ENCODE assay signal across 10 cellular contexts in genomic region chr19:2064788-2065524, GRCh38. TPM values are rescaled to one million over a fixed set of nuclear protein-coding genes. Genes with fewer than 3 reads are reported as not detected.
DNase-seq lines count a peak whose midpoint lies in the region; ATAC-seq, FAIRE-seq and TF ChIP-seq lines count a peak whose summit lies in the region.
"Had no signal": no experiment of that assay in that cellular context is flagged by ENCODE, and none has a peak within 500 bp of the region (broad histone marks: within the 10 kb centered on the region; RNA-seq: fewer than 3 reads in every experiment).

No MANE protein-coding gene starts in this region.

- peak overlapping the region; percentile 85 for H3K27ac Mint-ChIP-seq in neural progenitor cell
- peak overlapping the region in 1 of 2 donors; percentile 68 for H3K27ac Mint-ChIP-seq in natural killer cell

- peak; percentile 20 for TF ChIP-seq EP300 in gastroesophageal sphincter (IDR thresholded peaks at IDR 0.05)

- no peak overlapping the region for H3K9ac ChIP-seq in neural progenitor cell

- H4K20me1 ChIP-seq in neural progenitor cell (ENCODE audit: low read depth): no peaks in the 10 kb centered on the region

- H2AFZ ChIP-seq in neural progenitor cell (replicated peaks): no peak overlapping the region

- ATAC-seq in gastroesophageal sphincter (no peak), natural killer cell (no peak)

- H3K4me1 Mint-ChIP-seq in neural progenitor cell (peaks cover 37% of the 10 kb centered on the region), natural killer cell (peaks cover 14 to 37% of the 10 kb centered on the region in 2 donors)

- H3K27ac ChIP-seq in 22Rv1 (peak overlapping the region; percentile 99), gastroesophageal sphincter (peak overlapping the region in 3 of 4 donors; percentile 71 to 77 (median 71)), neural progenitor cell (peak overlapping the region; percentile 25), small intestine (ENCODE audit: low read depth in 1 of 2, low read length in 1 of 2) (peak overlapping the region in 1 of 2 donors; percentile 33)

- H3K36me3 Mint-ChIP-seq in neural progenitor cell: no peaks in the 10 kb centered on the region
- H3K36me3 Mint-ChIP-seq in natural killer cell: no peaks in the 10 kb centered on the region

- peaks cover 29% of the 10 kb centered on the region for H3F3A ChIP-seq in neural progenitor cell (ENCODE audit: low read depth)

- peaks cover 0 to 60% (median 27%) of the 10 kb centered on the region in 3 donors for H3K4me1 ChIP-seq in gastroesophageal sphincter
- H3K4me1 ChIP-seq in neural progenitor cell: peaks cover 15% of the 10 kb centered on the region
- H3K4me1 ChIP-seq in small intestine (ENCODE audit: control insufficient read depth in 2 of 2, insufficient read depth in 1 of 2, low read depth in 1 of 2, low read length in 1 of 2): peaks cover 0 to 6% of the 10 kb centered on the region in 2 donors

- DNase-seq in NCI-H1694 treated with DMSO at 0.1 percent for 48 hours (lab: John Stamatoyannopoulos, UW) (peak; percentile 1), neural progenitor cell (ENCODE audit: low spot score) (no peak), natural killer cell (no peak), GF-D8 (lab: John Stamatoyannopoulos, UW) (no peak), small intestine (no peak), activated gamma-delta T cell treated with Interleukin-2 at 50 U/mL for 16 hours (no peak)
- DNase-seq: activated naive CD4-positive, alpha-beta T cell; AML-193 had no signal

- H3K27me3 Mint-ChIP-seq in neural progenitor cell (ENCODE audit: insufficient read depth, low read depth) (peaks cover 10% of the 10 kb centered on the region), natural killer cell (ENCODE audit: low read depth in 2 of 2) (no peaks in the 10 kb centered on the region)

- H3K36me3 ChIP-seq in gastroesophageal sphincter (no peaks in the 10 kb centered on the region), neural progenitor cell (no peaks in the 10 kb centered on the region), small intestine (ENCODE audit: control insufficient read depth in 2 of 2, insufficient read depth in 2 of 2, low read length in 2 of 2) (no peaks in the 10 kb centered on the region)

- no peak for TF ChIP-seq POLR2A in gastroesophageal sphincter (IDR thresholded peaks at IDR 0.05)

- peak overlapping the region in 1 of 2 donors; percentile 1 for H3K4me3 ChIP-seq in gastroesophageal sphincter
- H3K4me3 ChIP-seq in neural progenitor cell: no peak overlapping the region
- no peak overlapping the region for H3K4me3 ChIP-seq in small intestine (ENCODE audit: low read depth in 1 of 2, low read length in 2 of 2)

- H3K9me3 Mint-ChIP-seq in neural progenitor cell (no peaks in the 10 kb centered on the region), natural killer cell (no peaks in the 10 kb centered on the region)

- H3K9me3 ChIP-seq in gastroesophageal sphincter (no peaks in the 10 kb centered on the region), neural progenitor cell (ENCODE audit: low read depth) (no peaks in the 10 kb centered on the region), small intestine (ENCODE audit: control insufficient read depth, low read depth) (no peaks in the 10 kb centered on the region)

- no peaks in the 10 kb centered on the region for H3K79me2 ChIP-seq in neural progenitor cell (ENCODE audit: low read depth)

- no peak for FAIRE-seq in small intestine (lab: Jason Lieb, UNC)

- intact Hi-C loops in natural killer cell (cut with micrococcal nuclease): loop anchor here (5.0 kb wide), 1 partner anchor 32 kb away; the partner anchor contains the start of genes IZUMO4 and MOB3A

- H3K4me3 Mint-ChIP-seq in neural progenitor cell: no peak overlapping the region
- no peak overlapping the region for H3K4me3 Mint-ChIP-seq in natural killer cell

- no peak overlapping the region for H3K4me2 ChIP-seq in neural progenitor cell

- TF ChIP-seq CTCF in 22Rv1 (IDR thresholded peaks at IDR 0.05) (no peak), gastroesophageal sphincter (IDR thresholded peaks at IDR 0.05) (peak in 1 of 4 experiments; percentile 2), neural progenitor cell (IDR thresholded peaks at IDR 0.05) (no peak), natural killer cell (IDR thresholded peaks at IDR 0.05) (no peak)

- WGBS in gastroesophageal sphincter (ENCODE audit: low coverage in 1 of 2), 2 donors: 63 to 88% methylated on average over 3 to 7 of the region's 38 CpGs
- 68 to 79% (median 70%) methylated on average over 35 to 38 of the region's 38 CpGs for WGBS in small intestine, 3 donors

- H3K27me3 ChIP-seq in gastroesophageal sphincter (no peaks in the 10 kb centered on the region), neural progenitor cell (no peaks in the 10 kb centered on the region), small intestine (ENCODE audit: control insufficient read depth in 2 of 2, insufficient read depth in 2 of 2, low read length in 2 of 2) (no peaks in the 10 kb centered on the region)

RNA-seq across cellular contexts. Expression of gene MKNK2, which starts 13.9 kb away (rescaled TPM):
- total RNA-seq in gastroesophageal sphincter (100 to 1,000 TPM in 3 of 4 donors, 10 to 100 TPM in 1; 98.4 to 195 (median 173) TPM), neural progenitor cell (ENCODE audit: low replicate concordance) (46.0 and 106 TPM in 2 replicates), natural killer cell (100 to 1,000 TPM; 259 to 389 (median 322) TPM)
- polyA plus RNA-seq in small intestine: 10 to 100 TPM; 47.6 to 97.7 (median 80.1) TPM

RNA-seq across cellular contexts. Expression of gene MOB3A, which starts 31.2 kb away (rescaled TPM):
- total RNA-seq in gastroesophageal sphincter (10 to 100 TPM; 29.0 to 69.9 (median 38.6) TPM), neural progenitor cell (ENCODE audit: low replicate concordance) (6.0 and 15.9 TPM in 2 replicates), natural killer cell (100 to 1,000 TPM; 239 to 314 (median 246) TPM)
- polyA plus RNA-seq in small intestine: 10 to 100 TPM in 2 of 3 donors, 1 to 10 TPM in 1; 7.6 to 16.3 (median 12.7) TPM

RNA-seq across cellular contexts. Expression of gene IZUMO4, which starts 31.8 kb away (rescaled TPM):
- total RNA-seq in gastroesophageal sphincter (10 to 100 TPM in 1 of 4 donors, 1 to 10 TPM in 3; 2.4 to 17.3 (median 4.3) TPM), neural progenitor cell (ENCODE audit: low replicate concordance) (3.7 TPM in 1 of 2 replicates, not detected in the other), natural killer cell (1 to 10 TPM; 3.3 to 7.6 (median 7.1) TPM)
- polyA plus RNA-seq in small intestine: 1 to 10 TPM; 3.5 to 5.8 (median 4.8) TPM

RNA-seq across cellular contexts. Expression of gene BTBD2, which starts 49.4 kb away (rescaled TPM):
- 100 to 1,000 TPM in 1 of 4 donors, 10 to 100 TPM in 3; 44.0 to 125 (median 59.9) TPM for total RNA-seq in gastroesophageal sphincter
- 48.8 and 148 TPM in 2 replicates for total RNA-seq in neural progenitor cell (ENCODE audit: low replicate concordance)
- 10 to 100 TPM; 47.6 to 57.0 (median 53.4) TPM for total RNA-seq in natural killer cell
- 10 to 100 TPM; 32.7 to 60.9 (median 45.2) TPM for polyA plus RNA-seq in small intestine
